19 cellular contexts compared by ENCODE assay signal in the genomic region with DNA sequence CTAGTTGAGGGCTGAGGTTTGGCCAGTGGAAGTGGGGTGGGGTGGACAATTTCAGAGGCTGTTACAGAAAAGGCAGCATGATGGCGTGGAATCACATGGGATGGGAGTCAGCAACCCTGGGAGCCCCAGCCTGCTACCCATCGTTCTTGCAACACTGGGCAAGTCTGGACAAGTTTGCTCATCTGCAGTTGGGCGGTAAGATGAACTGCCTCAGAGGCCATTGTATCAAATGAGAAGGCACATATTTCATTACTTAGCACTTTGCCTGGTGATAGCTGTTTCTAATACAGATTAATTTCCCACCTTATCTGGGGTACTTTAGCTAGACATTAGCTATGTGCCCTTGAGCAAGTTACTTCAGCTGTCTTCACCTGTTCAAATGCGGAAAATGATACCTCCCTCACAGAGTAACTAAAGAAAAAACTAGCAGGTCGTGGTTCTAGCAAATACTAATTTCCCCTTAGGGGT.
DNase-seq lines count a peak whose midpoint lies in the region; ATAC-seq and TF ChIP-seq lines count a peak whose summit lies in the region.
"Had no signal": no experiment of that assay in that cellular context is flagged by ENCODE, and none has a peak within 500 bp of the region (broad histone marks: within the 10 kb centered on the region; RNA-seq: fewer than 3 reads in every experiment).

No MANE protein-coding gene starts in this region.

- H3K9me3 Mint-ChIP-seq in neural progenitor cell (no peaks in the 10 kb centered on the region), Caco-2 (ENCODE audit: unreplicated experiment) (no peaks in the 10 kb centered on the region)
- H3K9me3 Mint-ChIP-seq: activated T-helper 2 cell treated with anti-CD3 and anti-CD28 coated beads, Interferon-gamma antibody, Interleukin-2, Interleukin-4, amounts not matched to agents 10 μg/mL and 5 μg/mL and 100 μg/mL, durations not matched to agents 14 hours and 24 hours and 36 hours had no signal

- BruUV-seq in IMR-90 (replicated peaks; lab: Mats Ljungman, UMichigan) (no TSS peak), Caco-2 (replicated peaks; lab: Mats Ljungman, UMichigan) (no TSS peak)

- H3K23ac ChIP-seq in IMR-90 (ENCODE audit: low read depth, low read length) = no peak overlapping the region

- H2BK15ac ChIP-seq in IMR-90 (ENCODE audit: low read depth, low read length) = no peak overlapping the region

- in situ Hi-C loops in IMR-90 (cut with MboI; ENCODE audit: low sequenced_read_pairs) = no loop called here

- H2AFZ ChIP-seq in IMR-90 (replicated peaks; ENCODE audit: low read length, poor library complexity) (no peak overlapping the region), neural progenitor cell (replicated peaks) (no peak overlapping the region)
- H2AFZ ChIP-seq: PC-9 had no signal

- H3K4me1 Mint-ChIP-seq in neural progenitor cell = no peaks in the 10 kb centered on the region
- H3K4me1 Mint-ChIP-seq in Caco-2 (ENCODE audit: low read depth, unreplicated experiment) = no peaks in the 10 kb centered on the region

- H3K56ac ChIP-seq in IMR-90 (ENCODE audit: extremely low read depth, insufficient read depth, low read length) = no peak overlapping the region

- intact Hi-C loops in IMR-90 (cut with micrococcal nuclease) (no loop called here), Caco-2 (cut with micrococcal nuclease; ENCODE audit: unreplicated experiment) (no loop called here)

- no peaks in the 10 kb centered on the region for H3K36me3 ChIP-seq in ES-I3 (ENCODE audit: insufficient read depth, low read length)
- peaks cover 3% of the 10 kb centered on the region; the same call in 1 of the 2 replicates for H3K36me3 ChIP-seq in IMR-90 (ENCODE audit: control insufficient read depth, insufficient read depth, low read length)
- no peaks in the 10 kb centered on the region for H3K36me3 ChIP-seq in neural progenitor cell
- no peaks in the 10 kb centered on the region for H3K36me3 ChIP-seq in Caco-2 (ENCODE audit: control insufficient read depth, insufficient read depth, low read length)
- H3K36me3 ChIP-seq: ascending aorta, BE2C had no signal

- H3K9me3 ChIP-seq in ES-I3 (ENCODE audit: control insufficient read depth, insufficient read depth, low read length) = no peaks in the 10 kb centered on the region
- H3K9me3 ChIP-seq in IMR-90 (ENCODE audit: control insufficient read depth, insufficient read depth, low read length) = no peaks in the 10 kb centered on the region
- no peaks in the 10 kb centered on the region for H3K9me3 ChIP-seq in neural progenitor cell (ENCODE audit: low read depth)
- H3K9me3 ChIP-seq in Caco-2 = no peaks in the 10 kb centered on the region
- H3K9me3 ChIP-seq: ascending aorta, BE2C had no signal

- H3K79me2 ChIP-seq in neural progenitor cell (ENCODE audit: low read depth) = no peaks in the 10 kb centered on the region

- H3F3A ChIP-seq in neural progenitor cell (ENCODE audit: low read depth) = no peaks in the 10 kb centered on the region

- H3K27me3 ChIP-seq in IMR-90 (ENCODE audit: control insufficient read depth, insufficient read depth, low read length) (no peaks in the 10 kb centered on the region), neural progenitor cell (no peaks in the 10 kb centered on the region), Caco-2 (replicated peaks; ENCODE audit: control insufficient read depth, insufficient read depth, low read length) (no peaks in the 10 kb centered on the region; the same call in 1 of the 2 replicates)
- H3K27me3 ChIP-seq: ascending aorta, BE2C had no signal

- peak overlapping the region; percentile 69; the same call in 1 of the 2 replicates for H2BK20ac ChIP-seq in IMR-90 (ENCODE audit: low read depth, low read length)

- TF ChIP-seq CTCF in IMR-90 (conservative IDR thresholded peaks at IDR 0.05; ENCODE audit: low read depth, low read length) (no peak), neural progenitor cell (IDR thresholded peaks at IDR 0.05) (no peak), Caco-2 (IDR thresholded peaks at IDR 0.05; ENCODE audit: insufficient read depth in 1 of 2, low read depth in 1 of 2, low read length in 1 of 2, severe bottlenecking in 1 of 2, unreplicated experiment in 1 of 2) (no peak)

- peak overlapping the region; percentile 33 for H4K5ac ChIP-seq in IMR-90 (ENCODE audit: low read depth, low read length)

- 0 out of 2 replicates have a peak overlapping the region, but pooled peaks have one; percentile 30 for H3K14ac ChIP-seq in IMR-90 (replicated peaks; ENCODE audit: low read depth, low read length)

- H4K91ac ChIP-seq in IMR-90 (ENCODE audit: insufficient read depth, low read depth, low read length) = 0 out of 2 replicates have a peak overlapping the region, but pooled peaks have one; percentile 21

- H3K4me1 ChIP-seq in ES-I3 (ENCODE audit: insufficient read depth, low read length) (peaks cover 31% of the 10 kb centered on the region), IMR-90 (ENCODE audit: control insufficient read depth, insufficient read depth, low read length) (0 out of 2 replicates have a peak, but pooled peaks cover 2% of the 10 kb centered on the region), neural progenitor cell (peaks cover 9% of the 10 kb centered on the region), Caco-2 (no peaks in the 10 kb centered on the region)
- H3K4me1 ChIP-seq: BE2C had no signal

- H3K36me3 Mint-ChIP-seq in neural progenitor cell (no peaks in the 10 kb centered on the region), Caco-2 (ENCODE audit: insufficient read depth, unreplicated experiment) (no peaks in the 10 kb centered on the region)

- H4K20me1 ChIP-seq in IMR-90 (ENCODE audit: insufficient read depth, low read length) = no peaks in the 10 kb centered on the region
- no peaks in the 10 kb centered on the region for H4K20me1 ChIP-seq in neural progenitor cell (ENCODE audit: low read depth)

- 92% methylated on average over 2 of the region's 5 CpGs; no CpG with 5 or more reads in 1 of the 2 experiments for WGBS in IMR-90 (ENCODE audit: extremely low coverage in 2 of 2, insufficient read length in 1 of 2), 2 experiments

- no peaks in the 10 kb centered on the region for H3K27me3 Mint-ChIP-seq in neural progenitor cell (ENCODE audit: insufficient read depth, low read depth)
- H3K27me3 Mint-ChIP-seq in Caco-2 (ENCODE audit: insufficient read depth, unreplicated experiment) = peaks cover 5% of the 10 kb centered on the region

- H4K8ac ChIP-seq in IMR-90 (ENCODE audit: low read depth in 2 of 2, low read length in 2 of 2) = peak overlapping the region; percentile 48 to 79; a peak in 2 of 4 replicates

- CTCF ChIA-PET in IMR-90 (lab: Yijun Ruan, JAX) (no interaction called here), Caco-2 (lab: Charles Lee) (no interaction called here)

- peak overlapping the region; percentile 14 for H2BK5ac ChIP-seq in IMR-90 (ENCODE audit: low read depth, low read length, poor library complexity, severe bottlenecking)

- H3K79me1 ChIP-seq in IMR-90 (ENCODE audit: low read depth in 1 of 2, low read length in 2 of 2) = no peaks in the 10 kb centered on the region; a peak in 1 of 4 replicates

- H2BK120ac ChIP-seq in IMR-90 (ENCODE audit: low read depth, low read length) = peak overlapping the region; percentile 27; the same call in 1 of the 2 replicates

- H3K27ac ChIP-seq in IMR-90 (ENCODE audit: insufficient read depth, low read length) (no peak overlapping the region), neural progenitor cell (no peak overlapping the region)
- H3K27ac ChIP-seq: PC-9 had no signal

- H3K4me2 ChIP-seq in IMR-90 (ENCODE audit: low read depth, low read length) = no peak overlapping the region
- no peak overlapping the region for H3K4me2 ChIP-seq in neural progenitor cell
- H3K4me2 ChIP-seq: PC-9 had no signal

- peak overlapping the region; percentile 56; the same call in 1 of the 2 replicates for H3K18ac ChIP-seq in IMR-90 (ENCODE audit: low read depth, low read length)

- POLR2A ChIA-PET in IMR-90 (lab: Charles Lee; ENCODE audit: unreplicated experiment) = no interaction called here
- POLR2A ChIA-PET in Caco-2 (lab: Charles Lee) = no interaction called here

- H3K4me3 Mint-ChIP-seq in neural progenitor cell (no peak overlapping the region), Caco-2 (ENCODE audit: unreplicated experiment) (no peak overlapping the region)
- H3K4me3 Mint-ChIP-seq: nephron progenitor cell had no signal

- no peak for DNase-seq in IMR-90
- peak; percentile 98 for DNase-seq in NCI-H526 treated with DMSO at 0.1 percent for 48 hours (lab: John Stamatoyannopoulos, UW)
- DNase-seq in glomerular visceral epithelial cell (ENCODE audit: extremely low spot score) = peak; percentile 4
- no peak for DNase-seq in neural progenitor cell (ENCODE audit: low spot score)
- DNase-seq in Caco-2 = no peak
- no peak for DNase-seq in NCI-H82 treated with DMSO at 0.1 percent for 48 hours (lab: John Stamatoyannopoulos, UW; ENCODE audit: unreplicated experiment)
- DNase-seq: activated CD4-positive, alpha-beta T cell treated with anti-CD3 and anti-CD28 coated beads, Interleukin-2, amount 50 U/mL, for 4 hours; BE2C; effector CD8-positive, alpha-beta T cell; GOT3; nephron progenitor cell; PC-9; stimulated activated naive CD4-positive, alpha-beta T cell; T-helper 2 cell had no signal

- H2AK9ac ChIP-seq in IMR-90 (replicated peaks; ENCODE audit: low read depth, low read length, poor library complexity) = no peak overlapping the region

- H3K9ac ChIP-seq in ES-I3 (ENCODE audit: low read depth, low read length) (peak overlapping the region; percentile 10; the same call in 1 of the 2 replicates), IMR-90 (ENCODE audit: low read depth, low read length) (no peak overlapping the region), neural progenitor cell (no peak overlapping the region)

- dilution Hi-C loops in IMR-90 (cut with HindIII; ENCODE audit: low sequenced_read_pairs, unreplicated experiment) = no loop called here

- H3K27ac Mint-ChIP-seq in neural progenitor cell = no peak overlapping the region
- H3K27ac Mint-ChIP-seq in Caco-2 (ENCODE audit: unreplicated experiment) = no peak overlapping the region
- H3K27ac Mint-ChIP-seq: activated T-helper 2 cell treated with anti-CD3 and anti-CD28 coated beads, Interferon-gamma antibody, Interleukin-2, Interleukin-4, amounts not matched to agents 10 μg/mL and 5 μg/mL and 100 μg/mL, durations not matched to agents 14 hours and 24 hours and 36 hours; nephron progenitor cell had no signal

- no peak for TF ChIP-seq POLR2A in IMR-90 (IDR thresholded peaks at IDR 0.05; ENCODE audit: low read depth, low read length)

- no peak for TF ChIP-seq RAD21 in IMR-90 (IDR thresholded peaks at IDR 0.05; ENCODE audit: low read length)

- no peaks in the 10 kb centered on the region for H3K9me1 ChIP-seq in IMR-90 (ENCODE audit: insufficient read depth, low read length)

- 0 out of 2 replicates have a peak overlapping the region, but pooled peaks have one; percentile 41 for H3K4ac ChIP-seq in IMR-90 (ENCODE audit: low read depth, low read length)

- peak overlapping the region; percentile 9; the same call in 1 of the 2 replicates for H2AK5ac ChIP-seq in IMR-90 (ENCODE audit: low read depth, low read length)

- no peak overlapping the region for H3K4me3 ChIP-seq in IMR-90 (ENCODE audit: insufficient read depth, low read depth, low read length)
- no peak overlapping the region for H3K4me3 ChIP-seq in neural progenitor cell
- no peak overlapping the region for H3K4me3 ChIP-seq in Caco-2 (ENCODE audit: low read depth, low read length)
- H3K4me3 ChIP-seq: ascending aorta, PC-9 had no signal

- ATAC-seq in IMR-90 (ENCODE audit: low read depth) (no peak), HG03025 (IDR thresholded peaks at IDR 0.05; ENCODE audit: low FRiP score, unreplicated experiment) (no peak)
- ATAC-seq: sciatic nerve had no signal

Comparison
In these comparisons a context has a peak if more than half of its experiments do, and no peak if none do; other contexts are left out.
1. DNase-seq: peak in NCI-H526 treated with DMSO at 0.1 percent for 48 hours (single experiment) and glomerular visceral epithelial cell (single experiment); none in IMR-90 (single experiment), neural progenitor cell (single experiment), Caco-2 (0 of 2) and NCI-H82 treated with DMSO at 0.1 percent for 48 hours (single experiment).